ENCODE assay signal across 9 cellular contexts in the genomic region with DNA sequence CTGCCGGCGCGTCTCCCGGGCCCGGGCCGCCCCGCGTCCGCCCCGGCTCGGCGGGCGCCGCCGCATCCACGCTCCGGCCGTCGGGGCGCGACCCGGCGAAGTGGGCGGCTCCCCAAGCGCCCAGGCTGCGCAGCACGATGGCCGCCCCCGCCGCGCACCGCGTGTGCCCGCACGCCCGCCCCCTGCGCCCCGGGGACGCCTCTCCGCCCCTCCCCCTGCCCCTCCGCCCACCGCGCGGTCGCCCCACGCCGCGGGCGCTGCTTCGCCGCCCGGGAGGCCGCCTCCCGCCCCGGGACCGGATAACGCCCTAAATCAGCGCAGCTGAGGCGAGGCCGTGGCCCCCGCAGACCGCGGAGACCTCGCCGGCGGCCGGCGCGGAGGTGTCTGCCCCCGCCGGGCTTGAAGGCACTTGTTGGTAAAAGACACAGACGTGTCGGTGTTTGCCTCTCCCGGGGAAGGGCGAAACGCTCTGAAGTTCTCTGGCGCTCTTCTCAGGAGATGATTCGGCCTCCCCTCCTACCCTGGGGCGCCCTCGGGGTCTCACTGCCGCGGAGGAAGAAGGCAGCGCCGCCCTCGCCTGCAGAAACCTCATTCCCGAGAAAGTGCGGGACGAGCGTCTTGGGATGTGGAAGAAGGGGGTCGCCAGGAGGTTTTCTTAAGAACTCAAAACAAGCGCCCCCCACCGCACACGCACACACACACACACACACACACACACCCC. TPM values are rescaled to one million over a fixed set of nuclear protein-coding genes. Genes with fewer than 3 reads are reported as not detected.
DNase-seq lines count a peak whose midpoint lies in the region; ATAC-seq and TF ChIP-seq lines count a peak whose summit lies in the region.
"Had no signal": no experiment of that assay in that cellular context is flagged by ENCODE, and none has a peak within 500 bp of the region (broad histone marks: within the 10 kb centered on the region; RNA-seq: fewer than 3 reads in every experiment).

BNC1 (minus strand) TSS at position 102 of the 721 bp plus-strand sequence; CDS start at position 66, 36 bp downstream.

- H3K4me3 ChIP-seq in A673 (ENCODE audit: low read depth, low read length, poor library complexity, severe bottlenecking) (peak within 1 kb of the TSS; percentile 33), HUES64 (ENCODE audit: low read length) (peak within 1 kb of the TSS; percentile 52)

- H3K4me1 ChIP-seq in A673 (ENCODE audit: insufficient read depth, low read length, poor library complexity, severe bottlenecking) (no peaks in the 10 kb centered on the region), HUES64 (ENCODE audit: insufficient read depth, low read length) (peaks cover 14% of the 10 kb centered on the region; the same call in 1 of the 2 replicates)

- 0 out of 2 replicates have a peak within 1 kb of the TSS, but pooled peaks have one; percentile 2 for H3K9ac ChIP-seq in HUES64 (ENCODE audit: low read depth, low read length)

- H3K27ac Mint-ChIP-seq in endothelial cell (ENCODE audit: unreplicated experiment) = peak within 1 kb of the TSS; percentile 82
- H3K27ac Mint-ChIP-seq in natural killer cell treated with Interleukin-12 subunit alpha and Interleukin-12 subunit beta and Interleukin-15 and Interleukin-18, amount 100 ng/mL, for 72 hours = no peak within 1 kb of the TSS

- H3K4me1 Mint-ChIP-seq in endothelial cell (ENCODE audit: unreplicated experiment) = peaks cover 26% of the 10 kb centered on the region
- H3K4me1 Mint-ChIP-seq in natural killer cell treated with Interleukin-12 subunit alpha and Interleukin-12 subunit beta and Interleukin-15 and Interleukin-18, amount 100 ng/mL, for 72 hours (ENCODE audit: low read depth in 2 of 2) = peaks cover 0 to 9% of the 10 kb centered on the region in 2 donors

- H3K36me3 Mint-ChIP-seq in endothelial cell (ENCODE audit: low read depth, unreplicated experiment) = peaks cover 6% of the 10 kb centered on the region
- no peaks in the 10 kb centered on the region for H3K36me3 Mint-ChIP-seq in natural killer cell treated with Interleukin-12 subunit alpha and Interleukin-12 subunit beta and Interleukin-15 and Interleukin-18, amount 100 ng/mL, for 72 hours

- H3K27ac ChIP-seq in A673 (ENCODE audit: low read depth, low read length, poor library complexity, severe bottlenecking) = no peak within 1 kb of the TSS
- H3K27ac ChIP-seq in HUES64 (ENCODE audit: low read depth, low read length) = no peak within 1 kb of the TSS

- H3K4me3 Mint-ChIP-seq in endothelial cell (ENCODE audit: unreplicated experiment) = peak within 1 kb of the TSS; percentile 96
- peak within 1 kb of the TSS; percentile 44 for H3K4me3 Mint-ChIP-seq in natural killer cell treated with Interleukin-12 subunit alpha and Interleukin-12 subunit beta and Interleukin-15 and Interleukin-18, amount 100 ng/mL, for 72 hours

- intact Hi-C loops in A673 (cut with micrococcal nuclease; ENCODE audit: unreplicated experiment) = no loop called here

- WGBS in HUES64 = under 1% methylated on average over 89 of the region's 93 CpGs

- POLR2A ChIA-PET in A673 (lab: Charles Lee; ENCODE audit: low non-redundant PET) = no interaction called here

- no TSS peak for BruUV-seq in A673 (replicated peaks; lab: Mats Ljungman, UMichigan)

- H3K27me3 Mint-ChIP-seq in endothelial cell (ENCODE audit: unreplicated experiment) = peaks cover 13% of the 10 kb centered on the region
- H3K27me3 Mint-ChIP-seq in natural killer cell treated with Interleukin-12 subunit alpha and Interleukin-12 subunit beta and Interleukin-15 and Interleukin-18, amount 100 ng/mL, for 72 hours = peaks cover 38 to 67% of the 10 kb centered on the region in 2 donors

- CTCF ChIA-PET in A673 (lab: Charles Lee) = no interaction called here

- H3K9me3 ChIP-seq in A673 (ENCODE audit: low read depth, low read length, poor library complexity, severe bottlenecking) (no peaks in the 10 kb centered on the region), HUES64 (ENCODE audit: insufficient read depth, low read depth, low read length) (no peaks in the 10 kb centered on the region)

- no peaks in the 10 kb centered on the region for H3K9me3 Mint-ChIP-seq in endothelial cell (ENCODE audit: unreplicated experiment)
- no peaks in the 10 kb centered on the region for H3K9me3 Mint-ChIP-seq in natural killer cell treated with Interleukin-12 subunit alpha and Interleukin-12 subunit beta and Interleukin-15 and Interleukin-18, amount 100 ng/mL, for 72 hours

- peak; percentile 8 to 57 for ATAC-seq in natural killer cell treated with Interleukin-12 subunit alpha and Interleukin-12 subunit beta and Interleukin-15 and Interleukin-18, amount 100 ng/mL, for 72 hours
- no peak for ATAC-seq in GM18868 (IDR thresholded peaks at IDR 0.05; ENCODE audit: unreplicated experiment)

- TF ChIP-seq CTCF in A673 (conservative IDR thresholded peaks at IDR 0.05; ENCODE audit: low read depth, low read length) = no peak
- TF ChIP-seq CTCF in endothelial cell (IDR thresholded peaks at IDR 0.05; ENCODE audit: unreplicated experiment) = no peak

- no peaks in the 10 kb centered on the region for H3K36me3 ChIP-seq in A673 (ENCODE audit: insufficient read depth, low read length, poor library complexity, severe bottlenecking)
- H3K36me3 ChIP-seq in HUES64 (ENCODE audit: insufficient read depth, low read length) = no peaks in the 10 kb centered on the region

- no peak for DNase-seq in A673 (ENCODE audit: low spot score)
- DNase-seq in endothelial cell (ENCODE audit: low spot score) = peak; percentile 37
- no peak for DNase-seq in natural killer cell treated with Interleukin-12 subunit alpha and Interleukin-12 subunit beta and Interleukin-15 and Interleukin-18, amount 100 ng/mL, for 72 hours (ENCODE audit: low spot score)
- no peak for DNase-seq in NCI-H2081 (lab: John Stamatoyannopoulos, UW)
- DNase-seq in NCI-H1417 treated with DMSO at 0.1 percent for 48 hours (lab: John Stamatoyannopoulos, UW) = no peak
- no peak for DNase-seq in NK-92 (lab: John Stamatoyannopoulos, UW; ENCODE audit: unreplicated experiment)

- H3K27me3 ChIP-seq in A673 (replicated peaks; ENCODE audit: insufficient read depth, low read depth, low read length, poor library complexity) (peaks cover 76% of the 10 kb centered on the region), HUES64 (ENCODE audit: insufficient read depth, low read length) (peaks cover 77% of the 10 kb centered on the region)

RNA-seq across cellular contexts. Expression of gene BNC1, which starts in this region (rescaled TPM):
- 0.37 and 0.46 TPM in 2 replicates for total RNA-seq in A673 (2021)
- polyA plus RNA-seq in HUES64 (2013, experiment 1 of 2) = 0.55 TPM
- 0.32 TPM for polyA plus RNA-seq in HUES64 (2013, experiment 2 of 2)
- 14.4 TPM for total RNA-seq in endothelial cell (ENCODE audit: unreplicated experiment)
- total RNA-seq in natural killer cell treated with Interleukin-12 subunit alpha and Interleukin-12 subunit beta and Interleukin-15 and Interleukin-18, amount 100 ng/mL, for 72 hours = not detected
- total RNA-seq: activated CD8-positive, alpha-beta memory T cell treated with anti-CD3 and anti-CD28 coated beads for 36 hours had no signal

Comparison
In these comparisons a context has a peak if more than half of its experiments do, and no peak if none do; other contexts are left out.
1. RNA of gene BNC1 (total RNA-seq): 14.4 TPM in endothelial cell (single experiment); 0.37 to 0.46 TPM in A673 and not detected in natural killer cell treated with Interleukin-12 subunit alpha and Interleukin-12 subunit beta and Interleukin-15 and Interleukin-18, amount 100 ng/mL, for 72 hours; every median in the first group is over 10 times any median in the second.
2. Peak in ATAC-seq in natural killer cell treated with Interleukin-12 subunit alpha and Interleukin-12 subunit beta and Interleukin-15 and Interleukin-18, amount 100 ng/mL, for 72 hours; RNA of the gene not detected or under 1 TPM.